9 cellular contexts compared by ENCODE assay signal in genomic region chr16:57297856-57298255, GRCh38.
DNase-seq lines count a peak whose midpoint lies in the region; ATAC-seq lines count a peak whose summit lies in the region.
"Had no signal": no experiment of that assay in that cellular context is flagged by ENCODE, and none has a peak within 500 bp of the region (broad histone marks: within the 10 kb centered on the region; RNA-seq: fewer than 3 reads in every experiment).

No MANE protein-coding gene starts in this region.

- H3K4me1 Mint-ChIP-seq in stimulated activated memory B cell treated with anti-CD40 and anti-IgM and Interleukin-4, amounts not matched to agents 10 μg/mL and 1 μg/mL and 100 μg/mL, for 72 hours: peaks cover 13% of the 10 kb centered on the region

- peaks cover 4% of the 10 kb centered on the region for H3K36me3 Mint-ChIP-seq in stimulated activated memory B cell treated with anti-CD40 and anti-IgM and Interleukin-4, amounts not matched to agents 10 μg/mL and 1 μg/mL and 100 μg/mL, for 72 hours

- H3K9me3 Mint-ChIP-seq in stimulated activated memory B cell treated with anti-CD40 and anti-IgM and Interleukin-4, amounts not matched to agents 10 μg/mL and 1 μg/mL and 100 μg/mL, for 72 hours: peaks cover 2% of the 10 kb centered on the region

- H3K27me3 Mint-ChIP-seq in stimulated activated memory B cell treated with anti-CD40 and anti-IgM and Interleukin-4, amounts not matched to agents 10 μg/mL and 1 μg/mL and 100 μg/mL, for 72 hours: no peaks in the 10 kb centered on the region

- peak overlapping the region; percentile 30 for H3K4me3 Mint-ChIP-seq in stimulated activated memory B cell treated with anti-CD40 and anti-IgM and Interleukin-4, amounts not matched to agents 10 μg/mL and 1 μg/mL and 100 μg/mL, for 72 hours

- DNase-seq in NOMO-1 (lab: John Stamatoyannopoulos, UW; ENCODE audit: unreplicated experiment in 2 of 2) (peak; percentile 14 to 18), NOMO-1 treated with dmso at 0.1 percent for 144 hours (lab: John Stamatoyannopoulos, UW; ENCODE audit: unreplicated experiment) (no peak), UCSD-AML1 (lab: John Stamatoyannopoulos, UW; ENCODE audit: unreplicated experiment) (peak; percentile 47), AG08395 (ENCODE audit: low spot score) (no peak), DMS79 treated with DMSO at 0.1 percent for 48 hours (lab: John Stamatoyannopoulos, UW) (no peak)
- peak; percentile 80 for DNase-seq in central memory CD4-positive, alpha-beta T cell
- DNase-seq: Right ventricle myocardium superior had no signal

- no peak overlapping the region for H3K27ac Mint-ChIP-seq in stimulated activated memory B cell treated with anti-CD40 and anti-IgM and Interleukin-4, amounts not matched to agents 10 μg/mL and 1 μg/mL and 100 μg/mL, for 72 hours

- no peak for ATAC-seq in stimulated activated memory B cell treated with anti-CD40 and anti-IgM and Interleukin-4, amounts not matched to agents 10 μg/mL and 1 μg/mL and 100 μg/mL, for 72 hours
- ATAC-seq in GM21528 (IDR thresholded peaks at IDR 0.05; ENCODE audit: low FRiP score, unreplicated experiment): no peak

Comparison
In these comparisons a context has a peak if more than half of its experiments do, and no peak if none do; other contexts are left out.
1. DNase-seq: peak in NOMO-1 (2 of 2), UCSD-AML1 (single experiment) and central memory CD4-positive, alpha-beta T cell (single experiment); none in NOMO-1 treated with dmso at 0.1 percent for 144 hours (single experiment), AG08395 (single experiment) and DMS79 treated with DMSO at 0.1 percent for 48 hours (single experiment).